ENCODE assay signal across 8 cellular contexts in genomic region chr11:108224908-108225786, GRCh38. TPM values are rescaled to one million over a fixed set of nuclear protein-coding genes. Genes with fewer than 3 reads are reported as not detected.
DNase-seq lines count a peak whose midpoint lies in the region; TF ChIP-seq lines count a peak whose summit lies in the region.

No MANE protein-coding gene starts in this region.

- H3K4me3 ChIP-seq in MG63, result no peak overlapping the region

- H3K36me3 ChIP-seq in MG63, result peaks cover 12% of the 10 kb centered on the region

- TF ChIP-seq CTCF in GM10266 (IDR thresholded peaks at IDR 0.05; ENCODE audit: control insufficient read depth, insufficient read depth, low read depth, missing control alignments), result no peak

- H3K9me3 ChIP-seq in MG63, result no peaks in the 10 kb centered on the region

- H3K27me3 ChIP-seq in MG63, result no peaks in the 10 kb centered on the region

- peak; percentile 19 for DNase-seq in GM10266 (ENCODE audit: extremely low spot score)
- DNase-seq in NOMO-1 treated with dmso at 0.1 percent for 144 hours (lab: John Stamatoyannopoulos, UW; ENCODE audit: unreplicated experiment), result peak; percentile 68
- DNase-seq in central memory CD4-positive, alpha-beta T cell, result peak; percentile 66
- DNase-seq in pons (ENCODE audit: low spot score), result peak; percentile 60
- no peak for DNase-seq in kidney glomerular epithelial cell (lab: John Stamatoyannopoulos, UW)
- DNase-seq in HuH-7.5 (ENCODE audit: low spot score), result no peak
- no peak for DNase-seq in KG1 (lab: John Stamatoyannopoulos, UW)
- DNase-seq in MG63, result no peak

RNA-seq across cellular contexts. Expression of gene ATM, which starts 2.3 kb away (rescaled TPM):
- total RNA-seq in MG63 (2014; rRNA removed; shearing (Covaris generic); ENCODE audit: low replicate concordance), result 10.8 and 24.3 TPM in 2 replicates

RNA-seq across cellular contexts. Expression of gene NPAT, which starts 2.7 kb away (rescaled TPM):
- total RNA-seq in MG63 (2014; rRNA removed; shearing (Covaris generic); ENCODE audit: low replicate concordance), result 3.3 and 8.1 TPM in 2 replicates

Comparison
In these comparisons a context has a peak if more than half of its experiments do, and no peak if none do; other contexts are left out.
1. DNase-seq: peak in GM10266 (single experiment), NOMO-1 treated with dmso at 0.1 percent for 144 hours (single experiment), central memory CD4-positive, alpha-beta T cell (single experiment) and pons (single experiment); none in kidney glomerular epithelial cell (single experiment), HuH-7.5 (single experiment), KG1 (single experiment) and MG63 (single experiment).